27 cellular contexts compared by ENCODE assay signal in genomic region chr18:8785261-8785660, GRCh38.
DNase-seq lines count a peak whose midpoint lies in the region; ATAC-seq and TF ChIP-seq lines count a peak whose summit lies in the region.
"Had no signal": no experiment of that assay in that cellular context is flagged by ENCODE, and none has a peak within 500 bp of the region (broad histone marks: within the 10 kb centered on the region; RNA-seq: fewer than 3 reads in every experiment).

No MANE protein-coding gene starts in this region.

- H3K27ac ChIP-seq in HUES64 (ENCODE audit: low read depth, low read length) (peak overlapping the region; percentile 13; the same call in 1 of the 2 replicates), endodermal cell (ENCODE audit: low read depth, low read length) (no peak overlapping the region)
- no peak overlapping the region for H3K27ac ChIP-seq in naive thymus-derived CD4-positive, alpha-beta T cell (ENCODE audit: low read depth, low read length)
- H3K27ac ChIP-seq: GM23248, HL-60, PC-9, SJCRH30 had no signal

- no peak overlapping the region for H3K27ac Mint-ChIP-seq in endodermal cell
- peak overlapping the region; percentile 53 for H3K27ac Mint-ChIP-seq in neural crest cell (ENCODE audit: unreplicated experiment)
- H3K27ac Mint-ChIP-seq in naive thymus-derived CD4-positive, alpha-beta T cell: no peak overlapping the region
- H3K27ac Mint-ChIP-seq: CD8-positive, alpha-beta memory T cell; HFFc6 had no signal

- H3K27me3 ChIP-seq in HUES64 (ENCODE audit: insufficient read depth, low read length): no peaks in the 10 kb centered on the region
- H3K27me3 ChIP-seq in endodermal cell (ENCODE audit: control insufficient read depth, insufficient read depth, low read length, poor library complexity, severe bottlenecking): peaks cover 24% of the 10 kb centered on the region
- H3K27me3 ChIP-seq in naive thymus-derived CD4-positive, alpha-beta T cell (ENCODE audit: control insufficient read depth in 2 of 2, insufficient read depth in 2 of 2, low read length in 2 of 2): no peaks in the 10 kb centered on the region
- H3K27me3 ChIP-seq: SJCRH30 had no signal

- 96% methylated on average over 24 of the region's 24 CpGs for WGBS in HUES64
- 92 to 97% methylated on average over 20 to 24 of the region's 24 CpGs for WGBS in endodermal cell (ENCODE audit: insufficient coverage in 1 of 2, insufficient read length in 1 of 2), 2 experiments

- DNase-seq in endodermal cell (peak; percentile 41), neural crest cell (ENCODE audit: low read depth, low spot score) (no peak), Kasumi-1 (lab: John Stamatoyannopoulos, UW) (no peak)
- no peak for DNase-seq in naive thymus-derived CD4-positive, alpha-beta T cell
- DNase-seq: Calu3; CD8-positive, alpha-beta memory T cell; DND-41; GM23248; HFFc6; NCI-H1105 treated with DMSO at 0.1 percent for 48 hours; NCI-H146; NCI-H1930; NCI-H446; NCI-H526; NCI-H82; NK-92 treated with Interleukin-12 subunit alpha and Interleukin-12 subunit beta, amount 100 ng/mL, for 24 hours; PC-9; SJCRH30 had no signal

- H3K4me3 ChIP-seq in HUES64 (ENCODE audit: low read length) (no peak overlapping the region), endodermal cell (ENCODE audit: low read length) (no peak overlapping the region)
- no peak overlapping the region for H3K4me3 ChIP-seq in naive thymus-derived CD4-positive, alpha-beta T cell (ENCODE audit: low read length)
- H3K4me3 ChIP-seq: GM23248, HAP-1, K562, PC-9, SJCRH30 had no signal

- H3K36me3 ChIP-seq in HUES64 (ENCODE audit: insufficient read depth, low read length) (peaks cover 55% of the 10 kb centered on the region), endodermal cell (ENCODE audit: control insufficient read depth, insufficient read depth, low read length) (no peaks in the 10 kb centered on the region)
- no peaks in the 10 kb centered on the region for H3K36me3 ChIP-seq in naive thymus-derived CD4-positive, alpha-beta T cell (ENCODE audit: control insufficient read depth in 2 of 3, insufficient read depth in 3 of 3, low read length in 3 of 3)
- H3K36me3 ChIP-seq: HAP-1, SJCRH30 had no signal

- TF ChIP-seq CTCF in endodermal cell (conservative IDR thresholded peaks at IDR 0.05) (no peak), neural crest cell (conservative IDR thresholded peaks at IDR 0.05) (no peak)

- no peaks in the 10 kb centered on the region; the same call in 1 of the 2 replicates for H3K4me1 ChIP-seq in HUES64 (ENCODE audit: insufficient read depth, low read length)
- H3K4me1 ChIP-seq in endodermal cell (ENCODE audit: control insufficient read depth, insufficient read depth, low read length): peaks cover 6% of the 10 kb centered on the region
- no peaks in the 10 kb centered on the region for H3K4me1 ChIP-seq in naive thymus-derived CD4-positive, alpha-beta T cell (ENCODE audit: control insufficient read depth in 2 of 2, insufficient read depth in 2 of 2, low read length in 2 of 2)
- H3K4me1 ChIP-seq: SJCRH30 had no signal

- peaks cover 42% of the 10 kb centered on the region for H3K27me3 Mint-ChIP-seq in endodermal cell (ENCODE audit: insufficient read depth)
- no peaks in the 10 kb centered on the region for H3K27me3 Mint-ChIP-seq in neural crest cell (ENCODE audit: low read depth)
- peaks cover 4 to 21% (median 9%) of the 10 kb centered on the region in 5 donors for H3K27me3 Mint-ChIP-seq in naive thymus-derived CD4-positive, alpha-beta T cell

- H3K9ac ChIP-seq in HUES64 (ENCODE audit: low read depth, low read length) (no peak overlapping the region), endodermal cell (ENCODE audit: extremely low read depth, low read length, poor library complexity, severe bottlenecking) (no peak overlapping the region)
- H3K9ac ChIP-seq: GM23248 had no signal

- POLR2A ChIA-PET in naive thymus-derived CD4-positive, alpha-beta T cell (lab: Charles Lee): no interaction called here

- H3K9me3 ChIP-seq in HUES64 (ENCODE audit: insufficient read depth, low read depth, low read length) (no peaks in the 10 kb centered on the region), endodermal cell (ENCODE audit: control insufficient read depth, low read length) (no peaks in the 10 kb centered on the region)
- no peaks in the 10 kb centered on the region for H3K9me3 ChIP-seq in naive thymus-derived CD4-positive, alpha-beta T cell (ENCODE audit: control insufficient read depth in 2 of 3, low read length in 3 of 3)
- H3K9me3 ChIP-seq: HAP-1, SJCRH30 had no signal

- peaks cover 18% of the 10 kb centered on the region for H3K4me1 Mint-ChIP-seq in endodermal cell
- peaks cover 52% of the 10 kb centered on the region for H3K4me1 Mint-ChIP-seq in neural crest cell
- H3K4me1 Mint-ChIP-seq in naive thymus-derived CD4-positive, alpha-beta T cell: peaks cover 0 to 9% (median 7%) of the 10 kb centered on the region in 7 donors

- H3K36me3 Mint-ChIP-seq in endodermal cell (ENCODE audit: low read depth): peaks cover 10% of the 10 kb centered on the region
- peaks cover 4% of the 10 kb centered on the region for H3K36me3 Mint-ChIP-seq in neural crest cell (ENCODE audit: low read depth)
- H3K36me3 Mint-ChIP-seq in naive thymus-derived CD4-positive, alpha-beta T cell: no peaks in the 10 kb centered on the region
- H3K36me3 Mint-ChIP-seq: CD14-positive monocyte; CD8-positive, alpha-beta memory T cell had no signal

- CTCF ChIA-PET in naive thymus-derived CD4-positive, alpha-beta T cell (lab: Charles Lee): no interaction called here

- H3K9me3 Mint-ChIP-seq in endodermal cell (no peaks in the 10 kb centered on the region), neural crest cell (no peaks in the 10 kb centered on the region)
- H3K9me3 Mint-ChIP-seq in naive thymus-derived CD4-positive, alpha-beta T cell: no peaks in the 10 kb centered on the region
- H3K9me3 Mint-ChIP-seq: CD8-positive, alpha-beta memory T cell; HFFc6 had no signal

- intact Hi-C loops in naive thymus-derived CD4-positive, alpha-beta T cell (cut with micrococcal nuclease): no loop called here

- H3K4me3 Mint-ChIP-seq in endodermal cell (no peak overlapping the region), neural crest cell (no peak overlapping the region)
- no peak overlapping the region for H3K4me3 Mint-ChIP-seq in naive thymus-derived CD4-positive, alpha-beta T cell
- H3K4me3 Mint-ChIP-seq: CD8-positive, alpha-beta memory T cell; HFFc6 had no signal

- ATAC-seq in GM21367 (IDR thresholded peaks at IDR 0.05; ENCODE audit: unreplicated experiment) (no peak), HG03342 (IDR thresholded peaks at IDR 0.05; ENCODE audit: unreplicated experiment) (no peak)
- ATAC-seq in naive thymus-derived CD4-positive, alpha-beta T cell: no peak
- ATAC-seq: K562, Right ventricle myocardium inferior, SK-N-SH treated with all-trans-retinoic acid at 6 μM for 48 hours had no signal
